In genomic region chr5:76788362-76788761, GRCh38 we compare ENCODE assay signal across 2 cellular contexts.
TF ChIP-seq lines count a peak whose summit lies in the region.

No MANE protein-coding gene starts in this region.

TF ChIP-seq in A549, 52 proteins besides CTCF, POLR2A, EP300 and RAD21:
- no peak for TF ChIP-seq ATOH8 (CRISPR knock-in tag; IDR thresholded peaks at IDR 0.05; ENCODE audit: low read depth)
- no peak for TF ChIP-seq SREBF2 (IDR thresholded peaks at IDR 0.05)
TF ChIP-seq in A549: peak in this region for 0.

TF ChIP-seq in IMR-90, 13 proteins besides CTCF, POLR2A, EP300 and RAD21:
- TF ChIP-seq CEBPB (IDR thresholded peaks at IDR 0.05; ENCODE audit: low read depth, low read length), result no peak
- no peak for TF ChIP-seq MXI1 (IDR thresholded peaks at IDR 0.05; ENCODE audit: borderline replicate concordance, low read depth, low read length)
- TF ChIP-seq CHD1 (IDR thresholded peaks at IDR 0.05; ENCODE audit: low read depth, low read length), result no peak
- TF ChIP-seq ELK1 (IDR thresholded peaks at IDR 0.05; ENCODE audit: borderline replicate concordance, low read depth, low read length), result no peak
- no peak for TF ChIP-seq USF2 (IDR thresholded peaks at IDR 0.05; ENCODE audit: low read depth, low read length)
- TF ChIP-seq MAZ (IDR thresholded peaks at IDR 0.05; ENCODE audit: borderline replicate concordance, low read depth, low read length), result no peak
- TF ChIP-seq RCOR1 (IDR thresholded peaks at IDR 0.05; ENCODE audit: insufficient replicate concordance, low read length), result no peak
- TF ChIP-seq BHLHE40 (IDR thresholded peaks at IDR 0.05; ENCODE audit: low read depth, low read length), result no peak
- TF ChIP-seq MAFK (IDR thresholded peaks at IDR 0.05; ENCODE audit: low read depth, low read length), result no peak
- no peak for TF ChIP-seq RFX5 (IDR thresholded peaks at IDR 0.05; ENCODE audit: low read depth, low read length)
- TF ChIP-seq FOS (IDR thresholded peaks at IDR 0.05; ENCODE audit: low read depth, low read length), result no peak
- no peak for TF ChIP-seq NFE2L2 (IDR thresholded peaks at IDR 0.05; ENCODE audit: low read depth, low read length)
- TF ChIP-seq SMC3 (IDR thresholded peaks at IDR 0.05; ENCODE audit: low read depth, low read length), result no peak
